8 cellular contexts compared by ENCODE assay signal in genomic region chr17:75869282-75870141, GRCh38. TPM values are rescaled to one million over a fixed set of nuclear protein-coding genes. Genes with fewer than 3 reads are reported as not detected.
DNase-seq lines count a peak whose midpoint lies in the region; ATAC-seq, FAIRE-seq and TF ChIP-seq lines count a peak whose summit lies in the region.
"Had no signal": no experiment of that assay in that cellular context is flagged by ENCODE, and none has a peak within 500 bp of the region (broad histone marks: within the 10 kb centered on the region; RNA-seq: fewer than 3 reads in every experiment).

No MANE protein-coding gene starts in this region.

- no peak for TF ChIP-seq RAD21 in K562 (CRISPR knock-in tag; conservative IDR thresholded peaks at IDR 0.05 in 1 of 2, IDR thresholded peaks at IDR 0.05 in 1 of 2)

- intact Hi-C loops in K562 (cut with micrococcal nuclease), result no loop called here
- intact Hi-C loops in activated CD8-positive, alpha-beta T cell treated with anti-CD3 and anti-CD28 coated beads for 36 hours (cut with micrococcal nuclease), result no loop called here

- H3K4me3 ChIP-seq in K562, result no peak overlapping the region

- H3K4me2 ChIP-seq in K562 (ENCODE audit: insufficient read depth, low read length), result no peak overlapping the region

- TF ChIP-seq CTCF in K562 (IDR thresholded peaks at IDR 0.05 in 2 of 3, conservative IDR thresholded peaks at IDR 0.05 in 1 of 3; ENCODE audit: insufficient read depth in 2 of 3, low read depth in 1 of 3, low read length in 3 of 3), result no peak
- TF ChIP-seq CTCF in activated CD8-positive, alpha-beta T cell treated with anti-CD3 and anti-CD28 coated beads for 36 hours (IDR thresholded peaks at IDR 0.05), result no peak

- POLR2A ChIA-PET in K562 (lab: Yijun Ruan, JAX), result interaction anchor here (0.6 to 15.8 kb wide), 9 partner anchors 8 to 640 kb away, joined by 3 to 169 read pairs (median 4); partner anchors contain the start of gene TRIM65
- POLR2A ChIA-PET in activated CD8-positive, alpha-beta T cell treated with anti-CD3 and anti-CD28 coated beads for 36 hours (lab: Charles Lee), result interaction anchor here (1.3 kb wide), 1 partner anchor 10 kb away, joined by 3 read pairs; no protein-coding TSS in a partner anchor

- no peak for TF ChIP-seq EP300 in K562 (IDR thresholded peaks at IDR 0.05; ENCODE audit: low read length)

- no peak for FAIRE-seq in K562 (lab: Jason Lieb, UNC)

- 48% methylated on average over 22 of the region's 23 CpGs for WGBS in K562 (ENCODE audit: insufficient coverage, low coverage, missing lambda C conversion rate)

- H3K27ac ChIP-seq in K562 (ENCODE audit: extremely low read depth, low read depth, low read length), result no peak overlapping the region

- H3K4me3 Mint-ChIP-seq in activated CD8-positive, alpha-beta T cell treated with anti-CD3 and anti-CD28 coated beads for 36 hours, result no peak overlapping the region
- H3K4me3 Mint-ChIP-seq: T-helper 17 cell had no signal

- no peaks in the 10 kb centered on the region for H3K79me2 ChIP-seq in K562 (ENCODE audit: control insufficient read depth, insufficient read depth, low read length)

- peaks cover 22% of the 10 kb centered on the region for H3K4me1 Mint-ChIP-seq in activated CD8-positive, alpha-beta T cell treated with anti-CD3 and anti-CD28 coated beads for 36 hours (ENCODE audit: low read depth)

- no TSS peak for BruUV-seq in K562 (replicated peaks; lab: Mats Ljungman, UMichigan)

- no peaks in the 10 kb centered on the region for H3K9me3 Mint-ChIP-seq in activated CD8-positive, alpha-beta T cell treated with anti-CD3 and anti-CD28 coated beads for 36 hours

- in situ Hi-C loops in K562 (cut with MboI), result no loop called here

- no peaks in the 10 kb centered on the region for H3K36me3 Mint-ChIP-seq in activated CD8-positive, alpha-beta T cell treated with anti-CD3 and anti-CD28 coated beads for 36 hours (ENCODE audit: low read depth)

- H3K27me3 Mint-ChIP-seq in activated CD8-positive, alpha-beta T cell treated with anti-CD3 and anti-CD28 coated beads for 36 hours, result no peaks in the 10 kb centered on the region
- H3K27me3 Mint-ChIP-seq: T-helper 17 cell had no signal

- H3K4me1 ChIP-seq in K562 (replicated peaks in 1 of 2; ENCODE audit: control insufficient read depth in 2 of 2, insufficient read depth in 2 of 2, low read length in 2 of 2), result peaks cover 19 to 39% of the 10 kb centered on the region in 2 experiments

- no peaks in the 10 kb centered on the region for H3K27me3 ChIP-seq in K562 (ENCODE audit: control insufficient read depth in 2 of 2, insufficient read depth in 2 of 2, low read length in 2 of 2)

- CTCF ChIA-PET in K562 (lab: Yijun Ruan, JAX; ENCODE audit: low intra/inter-chr PET ratio), result no interaction called here
- CTCF ChIA-PET in activated CD8-positive, alpha-beta T cell treated with anti-CD3 and anti-CD28 coated beads for 36 hours (lab: Charles Lee), result interaction anchor here (1.0 to 9.5 kb wide), 2 partner anchors 9 kb away, joined by 6 to 107 read pairs; partner anchors contain the start of gene TRIM47

- peak overlapping the region; percentile 66 for H2AFZ ChIP-seq in K562 (ENCODE audit: low read depth, low read length)

- no peak overlapping the region for H3K27ac Mint-ChIP-seq in activated CD8-positive, alpha-beta T cell treated with anti-CD3 and anti-CD28 coated beads for 36 hours
- H3K27ac Mint-ChIP-seq: T-helper 17 cell had no signal

- DNase-seq in C1 segment of cervical spinal cord (lab: John Stamatoyannopoulos, UW), result peak in 12 of 14 donors; percentile 36 to 92 (median 80)
- peak in 2 of 4 experiments; percentile 19 to 24 for DNase-seq in K562 (ENCODE audit: extremely low read depth in 1 of 4, low spot score in 3 of 4)
- DNase-seq in midbrain (lab: John Stamatoyannopoulos, UW), result peak; percentile 88
- no peak for DNase-seq in activated CD8-positive, alpha-beta T cell treated with anti-CD3 and anti-CD28 coated beads for 36 hours
- DNase-seq in effector CD8-positive, alpha-beta T cell (lab: John Stamatoyannopoulos, UW), result no peak
- DNase-seq: DND-41, T-helper 17 cell had no signal

- no peak for TF ChIP-seq POLR2A in K562 (conservative IDR thresholded peaks at IDR 0.05)

- no peaks in the 10 kb centered on the region for H3K9me3 ChIP-seq in K562 (replicated peaks; ENCODE audit: control insufficient read depth, insufficient read depth, low read depth, low read length)

- no peaks in the 10 kb centered on the region for H3K9me1 ChIP-seq in K562 (ENCODE audit: control insufficient read depth, insufficient read depth, low read length)

- no peaks in the 10 kb centered on the region for H3K36me3 ChIP-seq in K562 (ENCODE audit: control insufficient read depth, insufficient read depth, low read length)

- H3K9ac ChIP-seq in K562 (ENCODE audit: insufficient read depth in 1 of 2, low read depth in 2 of 2, low read length in 2 of 2), result peak overlapping the region in 1 of 2 experiments; percentile 82; a peak in 3 of 4 replicates

- H4K20me1 ChIP-seq in K562 (replicated peaks; ENCODE audit: control insufficient read depth, insufficient read depth, low read length), result no peaks in the 10 kb centered on the region

- ATAC-seq in K562, result peak; percentile 46
- ATAC-seq in activated CD8-positive, alpha-beta T cell treated with anti-CD3 and anti-CD28 coated beads for 36 hours, result no peak
- no peak for ATAC-seq in HG02763 (IDR thresholded peaks at IDR 0.05; ENCODE audit: unreplicated experiment)
- ATAC-seq: T-helper 17 cell had no signal

RNA-seq across cellular contexts. Expression of gene TRIM47, which starts 8.9 kb away (rescaled TPM):
- total RNA-seq in K562 (2011; cell fraction: chromatin; rRNA removed; ENCODE audit: low replicate concordance), result 3.4 and 21.0 TPM in 2 replicates
- total RNA-seq in K562 (2011; cell fraction: nucleolus; rRNA removed), result 13.6 and 18.0 TPM in 2 replicates
- 5.5 and 10.1 TPM in 2 replicates for total RNA-seq in K562 (2011; cell fraction: nucleoplasm; rRNA removed)
- 4.0 and 4.6 TPM in 2 replicates for total RNA-seq in K562 (2014; rRNA removed)
- 1.0 and 1.1 TPM in 2 replicates for total RNA-seq in K562 (2014; rRNA removed; fragmentation: Illumina TruSeq; extraction: Trizol)
- total RNA-seq in K562 (2015; rRNA removed; fragmentation: Illumina TruSeq; extraction: Trizol), result 3.9 and 4.3 TPM in 2 replicates
- total RNA-seq in K562 (2021), result 5.8 and 6.1 TPM in 2 replicates
- polyA plus RNA-seq in K562 (2011; rRNA removed), result 3.2 and 5.6 TPM in 2 replicates
- polyA plus RNA-seq in K562 (2011; cell fraction: cytosol; rRNA removed), result 5.1 and 9.1 TPM in 2 replicates
- polyA plus RNA-seq in K562 (2011; cell fraction: nucleus; rRNA removed), result 15.5 and 18.6 TPM in 2 replicates
- polyA plus RNA-seq in K562 (2012), result 4.2 and 6.8 TPM in 2 replicates
- polyA plus RNA-seq in K562 (2014; fragmentation: Illumina TruSeq; extraction: Trizol), result 1.9 and 3.4 TPM in 2 replicates
- under 1 TPM; 0.56 to 0.63 TPM for polyA plus RNA-seq in K562 (2014; fragmentation: Nextera tagmentation; extraction: Ambion mirVana)
- 3.7 and 5.5 TPM in 2 replicates for polyA plus RNA-seq in K562 (2014; rRNA removed)
- 1.9 and 2.6 TPM in 2 replicates for polyA minus RNA-seq in K562 (2011; rRNA and poly(A)+ RNA removed)
- 4.6 and 5.6 TPM in 2 replicates for polyA minus RNA-seq in K562 (2011; cell fraction: cytosol; rRNA and poly(A)+ RNA removed)
- polyA minus RNA-seq in K562 (2011; cell fraction: nucleus; rRNA and poly(A)+ RNA removed), result 8.6 and 9.2 TPM in 2 replicates
- total RNA-seq in activated CD8-positive, alpha-beta T cell treated with anti-CD3 and anti-CD28 coated beads for 36 hours, result 10 to 100 TPM; 16.6 to 16.8 TPM

RNA-seq across cellular contexts. Expression of gene WBP2, which starts 14.4 kb away (rescaled TPM):
- 86.2 and 163 TPM in 2 replicates for total RNA-seq in K562 (2011; cell fraction: chromatin; rRNA removed; ENCODE audit: low replicate concordance)
- total RNA-seq in K562 (2011; cell fraction: nucleolus; rRNA removed), result 82.5 and 95.5 TPM in 2 replicates
- total RNA-seq in K562 (2011; cell fraction: nucleoplasm; rRNA removed), result 79.1 and 87.2 TPM in 2 replicates
- total RNA-seq in K562 (2014; rRNA removed) (25.2 and 35.8 TPM in 2 replicates), K562 (2014; rRNA removed; fragmentation: Illumina TruSeq; extraction: Trizol) (18.1 and 22.9 TPM in 2 replicates), K562 (2015; rRNA removed; fragmentation: Illumina TruSeq; extraction: Trizol) (13.8 and 16.2 TPM in 2 replicates), K562 (2021) (63.5 and 74.3 TPM in 2 replicates)
- polyA plus RNA-seq in K562 (2011; rRNA removed) (20.0 and 81.3 TPM in 2 replicates), K562 (2014; fragmentation: Illumina TruSeq; extraction: Trizol) (68.6 and 96.0 TPM in 2 replicates), K562 (2014; fragmentation: Nextera tagmentation; extraction: Ambion mirVana) (1 to 10 TPM; 2.2 to 3.7 TPM), K562 (2014; rRNA removed) (30.9 and 33.1 TPM in 2 replicates)
- polyA plus RNA-seq in K562 (2011; cell fraction: cytosol; rRNA removed), result 25.6 and 40.9 TPM in 2 replicates
- polyA plus RNA-seq in K562 (2011; cell fraction: nucleus; rRNA removed), result 60.4 and 70.3 TPM in 2 replicates
- polyA plus RNA-seq in K562 (2012), result 83.9 and 158 TPM in 2 replicates
- 25.4 and 47.1 TPM in 2 replicates for polyA minus RNA-seq in K562 (2011; rRNA and poly(A)+ RNA removed)
- polyA minus RNA-seq in K562 (2011; cell fraction: cytosol; rRNA and poly(A)+ RNA removed), result 45.1 and 49.2 TPM in 2 replicates
- polyA minus RNA-seq in K562 (2011; cell fraction: nucleus; rRNA and poly(A)+ RNA removed), result 30.4 and 43.1 TPM in 2 replicates
- total RNA-seq in activated CD8-positive, alpha-beta T cell treated with anti-CD3 and anti-CD28 coated beads for 36 hours, result 10 to 100 TPM; 54.4 to 58.5 TPM

RNA-seq across cellular contexts. Expression of gene UNC13D, which starts 25.3 kb away (rescaled TPM):
- 235 and 813 TPM in 2 replicates for total RNA-seq in K562 (2011; cell fraction: chromatin; rRNA removed; ENCODE audit: low replicate concordance)
- total RNA-seq in K562 (2011; cell fraction: nucleolus; rRNA removed), result 592 and 605 TPM in 2 replicates
- 287 and 294 TPM in 2 replicates for total RNA-seq in K562 (2011; cell fraction: nucleoplasm; rRNA removed)
- total RNA-seq in K562 (2014; rRNA removed) (150 and 207 TPM in 2 replicates), K562 (2014; rRNA removed; fragmentation: Illumina TruSeq; extraction: Trizol) (22.9 and 31.6 TPM in 2 replicates), K562 (2015; rRNA removed; fragmentation: Illumina TruSeq; extraction: Trizol) (74.2 and 74.8 TPM in 2 replicates), K562 (2021) (222 and 244 TPM in 2 replicates)
- polyA plus RNA-seq in K562 (2011; rRNA removed) (69.2 and 129 TPM in 2 replicates), K562 (2014; fragmentation: Illumina TruSeq; extraction: Trizol) (66.9 and 108 TPM in 2 replicates), K562 (2014; fragmentation: Nextera tagmentation; extraction: Ambion mirVana) (1 to 10 TPM in 1 of 2 experiments, under 1 TPM in 1; 0.86 to 1.9 TPM), K562 (2014; rRNA removed) (147 and 160 TPM in 2 replicates)
- 51.7 and 114 TPM in 2 replicates for polyA plus RNA-seq in K562 (2011; cell fraction: cytosol; rRNA removed)
- 454 and 648 TPM in 2 replicates for polyA plus RNA-seq in K562 (2011; cell fraction: nucleus; rRNA removed)
- polyA plus RNA-seq in K562 (2012), result 163 and 235 TPM in 2 replicates
- polyA minus RNA-seq in K562 (2011; rRNA and poly(A)+ RNA removed), result 34.9 and 44.0 TPM in 2 replicates
- polyA minus RNA-seq in K562 (2011; cell fraction: cytosol; rRNA and poly(A)+ RNA removed), result 92.5 and 106 TPM in 2 replicates
- polyA minus RNA-seq in K562 (2011; cell fraction: nucleus; rRNA and poly(A)+ RNA removed), result 163 and 184 TPM in 2 replicates
- 100 to 1,000 TPM; 136 to 144 TPM for total RNA-seq in activated CD8-positive, alpha-beta T cell treated with anti-CD3 and anti-CD28 coated beads for 36 hours

RNA-seq across cellular contexts. Expression of gene TRIM65, which starts 27.2 kb away (rescaled TPM):
- 19.3 and 28.3 TPM in 2 replicates for total RNA-seq in K562 (2011; cell fraction: chromatin; rRNA removed; ENCODE audit: low replicate concordance)
- 19.3 and 26.6 TPM in 2 replicates for total RNA-seq in K562 (2011; cell fraction: nucleolus; rRNA removed)
- 25.9 and 39.3 TPM in 2 replicates for total RNA-seq in K562 (2011; cell fraction: nucleoplasm; rRNA removed)
- total RNA-seq in K562 (2014; rRNA removed) (34.3 and 47.5 TPM in 2 replicates), K562 (2014; rRNA removed; fragmentation: Illumina TruSeq; extraction: Trizol) (16.2 and 20.0 TPM in 2 replicates), K562 (2015; rRNA removed; fragmentation: Illumina TruSeq; extraction: Trizol) (26.6 and 28.2 TPM in 2 replicates), K562 (2021) (45.5 and 45.7 TPM in 2 replicates)
- polyA plus RNA-seq in K562 (2011; rRNA removed) (19.5 and 22.1 TPM in 2 replicates), K562 (2014; fragmentation: Illumina TruSeq; extraction: Trizol) (22.9 and 26.1 TPM in 2 replicates), K562 (2014; fragmentation: Nextera tagmentation; extraction: Ambion mirVana) (1 to 10 TPM; 2.8 to 5.8 TPM), K562 (2014; rRNA removed) (33.7 and 34.1 TPM in 2 replicates)
- polyA plus RNA-seq in K562 (2011; cell fraction: cytosol; rRNA removed), result 25.9 and 37.2 TPM in 2 replicates
- 20.7 and 27.8 TPM in 2 replicates for polyA plus RNA-seq in K562 (2011; cell fraction: nucleus; rRNA removed)
- 26.3 and 33.8 TPM in 2 replicates for polyA plus RNA-seq in K562 (2012)
- 6.3 and 7.0 TPM in 2 replicates for polyA minus RNA-seq in K562 (2011; rRNA and poly(A)+ RNA removed)
- polyA minus RNA-seq in K562 (2011; cell fraction: cytosol; rRNA and poly(A)+ RNA removed), result 14.6 and 24.0 TPM in 2 replicates
- 6.7 and 8.7 TPM in 2 replicates for polyA minus RNA-seq in K562 (2011; cell fraction: nucleus; rRNA and poly(A)+ RNA removed)
- 10 to 100 TPM; 37.1 to 42.2 TPM for total RNA-seq in activated CD8-positive, alpha-beta T cell treated with anti-CD3 and anti-CD28 coated beads for 36 hours

RNA-seq across cellular contexts. Expression of gene MRPL38, which starts 35.2 kb away (rescaled TPM):
- 88.0 and 309 TPM in 2 replicates for total RNA-seq in K562 (2011; cell fraction: chromatin; rRNA removed; ENCODE audit: low replicate concordance)
- total RNA-seq in K562 (2011; cell fraction: nucleolus; rRNA removed), result 283 and 294 TPM in 2 replicates
- total RNA-seq in K562 (2011; cell fraction: nucleoplasm; rRNA removed), result 137 and 171 TPM in 2 replicates
- total RNA-seq in K562 (2014; rRNA removed) (48.5 and 75.0 TPM in 2 replicates), K562 (2014; rRNA removed; fragmentation: Illumina TruSeq; extraction: Trizol) (27.8 and 35.4 TPM in 2 replicates), K562 (2015; rRNA removed; fragmentation: Illumina TruSeq; extraction: Trizol) (72.6 and 73.6 TPM in 2 replicates), K562 (2021) (154 and 155 TPM in 2 replicates)
- polyA plus RNA-seq in K562 (2011; rRNA removed) (43.6 and 104 TPM in 2 replicates), K562 (2014; fragmentation: Illumina TruSeq; extraction: Trizol) (63.6 and 69.3 TPM in 2 replicates), K562 (2014; fragmentation: Nextera tagmentation; extraction: Ambion mirVana) (10 to 100 TPM in 1 of 2 experiments, 1 to 10 TPM in 1; 4.5 to 13.6 TPM), K562 (2014; rRNA removed) (74.0 and 77.0 TPM in 2 replicates)
- 59.5 and 89.1 TPM in 2 replicates for polyA plus RNA-seq in K562 (2011; cell fraction: cytosol; rRNA removed)
- 334 and 446 TPM in 2 replicates for polyA plus RNA-seq in K562 (2011; cell fraction: nucleus; rRNA removed)
- polyA plus RNA-seq in K562 (2012), result 66.7 and 93.4 TPM in 2 replicates
- 14.0 and 20.7 TPM in 2 replicates for polyA minus RNA-seq in K562 (2011; rRNA and poly(A)+ RNA removed)
- 44.3 and 58.0 TPM in 2 replicates for polyA minus RNA-seq in K562 (2011; cell fraction: cytosol; rRNA and poly(A)+ RNA removed)
- 68.3 and 81.8 TPM in 2 replicates for polyA minus RNA-seq in K562 (2011; cell fraction: nucleus; rRNA and poly(A)+ RNA removed)
- 100 to 1,000 TPM; 117 to 126 TPM for total RNA-seq in activated CD8-positive, alpha-beta T cell treated with anti-CD3 and anti-CD28 coated beads for 36 hours

Comparison
In these comparisons a context has a peak if more than half of its experiments do, and no peak if none do; other contexts are left out.
1. DNase-seq: peak in C1 segment of cervical spinal cord (12 of 14) and midbrain (single experiment); none in activated CD8-positive, alpha-beta T cell treated with anti-CD3 and anti-CD28 coated beads for 36 hours (single experiment) and effector CD8-positive, alpha-beta T cell (single experiment).